ENCODE assay signal across 27 cellular contexts in genomic region chr13:106661236-106661635, GRCh38.
"Had no signal": no experiment of that assay in that cellular context is flagged by ENCODE, and none has a peak within 500 bp of the region (broad histone marks: within the 10 kb centered on the region; RNA-seq: fewer than 3 reads in every experiment).

No MANE protein-coding gene starts in this region.

- H3K27ac ChIP-seq: ascending aorta, breast epithelium, cardiac muscle cell, colonic mucosa, dorsolateral prefrontal cortex had no signal

- H3K36me3 ChIP-seq: ascending aorta, breast epithelium, cardiac muscle cell, colonic mucosa had no signal

- H3K9me3 ChIP-seq: ascending aorta, breast epithelium, colonic mucosa had no signal

- DNase-seq: activated CD4-positive, alpha-beta memory T cell treated with anti-CD3 and anti-CD28 coated beads for 36 hours; activated CD4-positive, alpha-beta T cell treated with anti-CD3 and anti-CD28 coated beads for 36 hours; activated CD4-positive, alpha-beta T cell treated with anti-CD3 and anti-CD28 coated beads, Interleukin-2, amount 10 ng/mL, durations not matched to agents 24 days and 14 days; activated CD4-positive, CD25-positive, alpha-beta regulatory T cell; activated CD4-positive, CD25-positive, alpha-beta regulatory T cell treated with anti-CD3 and anti-CD28 coated beads, Interleukin-2, amount 50 U/mL, for 72 hours; activated CD8-positive, alpha-beta memory T cell treated with anti-CD3 and anti-CD28 coated beads, Interleukin-2, amount 50 U/mL, for 48 hours; activated gamma-delta T cell; activated naive CD4-positive, alpha-beta T cell; activated naive CD4-positive, alpha-beta T cell treated with anti-CD3 and anti-CD28 coated beads, Interleukin-2, amount 10 ng/mL, durations not matched to agents 7 days and 5 days; activated naive CD8-positive, alpha-beta T cell treated with anti-CD3 and anti-CD28 coated beads, Interleukin-2, amount 10 ng/mL, durations not matched to agents 7 days and 5 days; activated T-cell treated with anti-CD3 and anti-CD28 coated beads for 4 hours; activated T-cell treated with anti-CD3 and anti-CD28 coated beads, Interleukin-2, amount 50 U/mL, for 24 hours; activated T-cell treated with anti-CD3 and anti-CD28 coated beads, Interleukin-2, amount 50 U/mL, for 72 hours; central memory CD4-positive, alpha-beta T cell; cerebellar nuclear complex; colonic mucosa; dorsolateral prefrontal cortex; effector memory CD4-positive, alpha-beta T cell; endodermal cell; foreskin fibroblast; head of caudate nucleus; T-helper 1 cell; T-helper 17 cell; T1000 had no signal

- H3K4me3 ChIP-seq: ascending aorta, breast epithelium, cardiac muscle cell, colonic mucosa, dorsolateral prefrontal cortex had no signal

- H3K27me3 ChIP-seq: ascending aorta, breast epithelium, cardiac muscle cell, colonic mucosa, dorsolateral prefrontal cortex had no signal
